In genomic region chr20:57211406-57211805, GRCh38 we compare ENCODE assay signal across 17 cellular contexts. TPM values are rescaled to one million over a fixed set of nuclear protein-coding genes. Genes with fewer than 3 reads are reported as not detected.
DNase-seq lines count a peak whose midpoint lies in the region; ATAC-seq and TF ChIP-seq lines count a peak whose summit lies in the region.
"Had no signal": no experiment of that assay in that cellular context is flagged by ENCODE, and none has a peak within 500 bp of the region (broad histone marks: within the 10 kb centered on the region; RNA-seq: fewer than 3 reads in every experiment).

No MANE protein-coding gene starts in this region.

- H3K18ac ChIP-seq in H9 (ENCODE audit: insufficient read length, low read depth, low read length) (no peak overlapping the region), neuronal stem cell (ENCODE audit: low read length) (peak overlapping the region; percentile 8)

- no peak for ATAC-seq in foreskin keratinocyte

- H3K23me2 ChIP-seq in H9 (ENCODE audit: insufficient read length, low read depth, low read length, poor library complexity, severe bottlenecking) = no peaks in the 10 kb centered on the region

- H3K4ac ChIP-seq in H9 (ENCODE audit: low read depth, low read length) (no peak overlapping the region), neuronal stem cell (ENCODE audit: low read length) (no peak overlapping the region)

- H3K4me3 Mint-ChIP-seq in H9 = no peak overlapping the region; a peak in 2 of 5 replicates
- H3K4me3 Mint-ChIP-seq: CD8-positive, alpha-beta memory T cell had no signal

- H4K8ac ChIP-seq in H9 (replicated peaks; ENCODE audit: insufficient read length, low read depth, low read length) (no peak overlapping the region), neuronal stem cell (ENCODE audit: low read depth, low read length) (no peak overlapping the region)

- in situ Hi-C loops in HAP-1 (cut with MboI; ENCODE audit: low sequenced_read_pairs) = no loop called here

- intact Hi-C loops in A673 (cut with micrococcal nuclease; ENCODE audit: unreplicated experiment) = no loop called here

- H3K79me1 ChIP-seq in H9 (ENCODE audit: insufficient read depth, low read depth, low read length, poor library complexity, severe bottlenecking) = no peaks in the 10 kb centered on the region
- H3K79me1 ChIP-seq in neuronal stem cell (ENCODE audit: low read depth, low read length) = no peaks in the 10 kb centered on the region

- H3K4me3 ChIP-seq in neuronal stem cell (ENCODE audit: low read length in 2 of 2) (no peak overlapping the region), A673 (ENCODE audit: low read depth, low read length, poor library complexity, severe bottlenecking) (no peak overlapping the region), HAP-1 (no peak overlapping the region)
- H3K4me3 ChIP-seq: BLaER1 treated with 17β-estradiol and CSF1 and Interleukin-3, amounts not matched to agents 10 nM and 100 nM; SK-N-MC had no signal

- H2BK20ac ChIP-seq in H9 (ENCODE audit: low read depth, low read length, poor library complexity, severe bottlenecking) = no peak overlapping the region

- H3K4me2 ChIP-seq in H9 (ENCODE audit: insufficient read depth, insufficient read length, low read length) (no peak overlapping the region), neuronal stem cell (ENCODE audit: insufficient read depth, low read length, poor library complexity, severe bottlenecking) (peak overlapping the region; percentile 21)

- H2BK120ac ChIP-seq in H9 (ENCODE audit: low read depth, low read length, poor library complexity, severe bottlenecking) (no peak overlapping the region), neuronal stem cell (ENCODE audit: low read depth, low read length) (no peak overlapping the region)

- H2BK12ac ChIP-seq in H9 (ENCODE audit: insufficient read length, low read depth, low read length) (no peak overlapping the region), neuronal stem cell (ENCODE audit: low read length) (no peak overlapping the region)

- no peak overlapping the region for H3K56ac ChIP-seq in H9 (ENCODE audit: insufficient read length, low read depth, low read length)

- no TSS peak for BruUV-seq in A673 (replicated peaks; lab: Mats Ljungman, UMichigan)

- H2BK15ac ChIP-seq in H9 (ENCODE audit: low read depth, low read length) (no peak overlapping the region), neuronal stem cell (ENCODE audit: low read length) (no peak overlapping the region)

- POLR2A ChIA-PET in A673 (lab: Charles Lee; ENCODE audit: low non-redundant PET) = no interaction called here

- CTCF ChIA-PET in A673 (lab: Charles Lee) = no interaction called here

- H2BK5ac ChIP-seq in H9 (ENCODE audit: insufficient read length, low read length) = no peak overlapping the region
- H2BK5ac ChIP-seq in neuronal stem cell (ENCODE audit: low read length) = no peak overlapping the region

- H2AFZ ChIP-seq in H9 (ENCODE audit: low read length) (no peak overlapping the region), neuronal stem cell (ENCODE audit: low read length) (no peak overlapping the region)

- peaks cover 2 to 9% (median 7%) of the 10 kb centered on the region in 3 experiments; a peak in 5 of 7 replicates for H3K36me3 Mint-ChIP-seq in H9 (ENCODE audit: insufficient read depth in 1 of 3, low read depth in 3 of 3)
- H3K36me3 Mint-ChIP-seq: CD8-positive, alpha-beta memory T cell had no signal

- no peak for DNase-seq in H9
- peak; percentile 67 for DNase-seq in NCI-H82 (lab: John Stamatoyannopoulos, UW)
- DNase-seq in foreskin keratinocyte = no peak
- no peak for DNase-seq in neuronal stem cell (ENCODE audit: low spot score)
- no peak for DNase-seq in A673 (ENCODE audit: low spot score)
- no peak for DNase-seq in midbrain (lab: John Stamatoyannopoulos, UW)
- no peak for DNase-seq in HAP-1 (ENCODE audit: low spot score in 2 of 2)
- DNase-seq in NCI-H345 (lab: John Stamatoyannopoulos, UW) = no peak
- DNase-seq: CD8-positive, alpha-beta memory T cell; HCEC 1CT; IMR-90; NCI-H1436; NCI-H2081; OCI-M1; Right ventricle myocardium superior had no signal

- H3K4me1 ChIP-seq in H9 (ENCODE audit: insufficient read depth, low read length) (peaks cover 4% of the 10 kb centered on the region; the same call in 1 of the 2 replicates), foreskin keratinocyte (no peaks in the 10 kb centered on the region), neuronal stem cell (ENCODE audit: control insufficient read depth in 2 of 2, insufficient read depth in 1 of 2, low read depth in 1 of 2, low read length in 2 of 2) (peaks cover 17 to 23% of the 10 kb centered on the region in 2 donors), A673 (ENCODE audit: insufficient read depth, low read length, poor library complexity, severe bottlenecking) (no peaks in the 10 kb centered on the region), HAP-1 (no peaks in the 10 kb centered on the region)

- no CpG with 5 or more reads among the region's 2 CpGs for WGBS in H9 (ENCODE audit: extremely low coverage, insufficient read length, low lambda C conversion rate)
- WGBS in neuronal stem cell (ENCODE audit: extremely low coverage in 2 of 2, insufficient read length in 2 of 2, insufficient replicate concordance in 1 of 2), 2 donors = no CpG with 5 or more reads among the region's 2 CpGs

- peaks cover 28 to 41% of the 10 kb centered on the region in 2 experiments for H3K4me1 Mint-ChIP-seq in H9
- H3K4me1 Mint-ChIP-seq: CD8-positive, alpha-beta memory T cell had no signal

- H3K9ac ChIP-seq in H9 (ENCODE audit: extremely low read depth, insufficient read length, low read length) (no peak overlapping the region), neuronal stem cell (ENCODE audit: low read depth, low read length, poor library complexity) (no peak overlapping the region)
- H3K9ac ChIP-seq: BLaER1 treated with 17β-estradiol and CSF1 and Interleukin-3, amounts not matched to agents 10 nM and 100 nM had no signal

- H3K14ac ChIP-seq in H9 (ENCODE audit: insufficient read depth, low read length) (peak overlapping the region; percentile 28; the same call in 1 of the 2 replicates), neuronal stem cell (ENCODE audit: low read length) (no peak overlapping the region)

- H3K9me3 Mint-ChIP-seq in H9 = peaks cover 7 to 8% of the 10 kb centered on the region in 2 experiments

- H3K79me2 ChIP-seq in H9 (ENCODE audit: insufficient read depth, low read length) = no peaks in the 10 kb centered on the region

- H3K27me3 Mint-ChIP-seq in H9 (ENCODE audit: low read depth) = peaks cover 21% of the 10 kb centered on the region

- TF ChIP-seq CTCF in H9 (conservative IDR thresholded peaks at IDR 0.05) (no peak), foreskin keratinocyte (conservative IDR thresholded peaks at IDR 0.05) (no peak), A673 (conservative IDR thresholded peaks at IDR 0.05; ENCODE audit: low read depth, low read length) (no peak)

- H2AK5ac ChIP-seq in H9 (ENCODE audit: insufficient read length, low read length) (no peak overlapping the region), neuronal stem cell (ENCODE audit: low read depth, low read length) (peak overlapping the region; percentile 34)

- H3K27ac Mint-ChIP-seq in H9 = peak overlapping the region in 2 of 3 experiments; percentile 94 to 95; a peak in 4 of 7 replicates
- H3K27ac Mint-ChIP-seq: CD8-positive, alpha-beta memory T cell had no signal

- H3K36me3 ChIP-seq in neuronal stem cell (replicated peaks in 1 of 2; ENCODE audit: control insufficient read depth in 2 of 2, insufficient read depth in 2 of 2, low read length in 2 of 2) (peaks cover 0 to 34% of the 10 kb centered on the region in 2 donors), A673 (ENCODE audit: insufficient read depth, low read length, poor library complexity, severe bottlenecking) (no peaks in the 10 kb centered on the region), HAP-1 (replicated peaks) (no peaks in the 10 kb centered on the region)
- H3K36me3 ChIP-seq: BLaER1 treated with 17β-estradiol and CSF1 and Interleukin-3, amounts not matched to agents 10 nM and 100 nM had no signal

- H3K23ac ChIP-seq in H9 (ENCODE audit: insufficient read length, low read depth, low read length) (no peak overlapping the region), neuronal stem cell (ENCODE audit: low read depth, low read length, poor library complexity) (no peak overlapping the region)

- H4K91ac ChIP-seq in H9 (ENCODE audit: insufficient read length, low read depth, low read length) (no peak overlapping the region), neuronal stem cell (ENCODE audit: low read depth, low read length, poor library complexity) (no peak overlapping the region)

- H3K9me3 ChIP-seq in H9 (ENCODE audit: control insufficient read depth, low read depth, low read length) = no peaks in the 10 kb centered on the region
- H3K9me3 ChIP-seq in neuronal stem cell (replicated peaks in 1 of 2; ENCODE audit: control insufficient read depth in 2 of 2, insufficient read depth in 1 of 2, low read depth in 1 of 2, low read length in 2 of 2) = peaks cover 0 to 2% of the 10 kb centered on the region in 2 donors
- H3K9me3 ChIP-seq in A673 (ENCODE audit: low read depth, low read length, poor library complexity, severe bottlenecking) = no peaks in the 10 kb centered on the region
- no peaks in the 10 kb centered on the region for H3K9me3 ChIP-seq in HAP-1

- H4K5ac ChIP-seq in H9 (ENCODE audit: insufficient read length, low read depth, low read length) = no peak overlapping the region

- H3K27ac ChIP-seq in H9 (ENCODE audit: insufficient read length, low read depth, low read length) (no peak overlapping the region), foreskin keratinocyte (peak overlapping the region; percentile 70), neuronal stem cell (replicated peaks; ENCODE audit: low read length) (peak overlapping the region; percentile 17), A673 (ENCODE audit: low read depth, low read length, poor library complexity, severe bottlenecking) (no peak overlapping the region)
- H3K27ac ChIP-seq: BLaER1 treated with 17β-estradiol and CSF1 and Interleukin-3, amounts not matched to agents 10 nM and 100 nM; SK-N-MC had no signal

- H3K27me3 ChIP-seq in H9 (ENCODE audit: insufficient read depth, low read length) = no peaks in the 10 kb centered on the region
- H3K27me3 ChIP-seq in foreskin keratinocyte = peaks cover 43% of the 10 kb centered on the region
- H3K27me3 ChIP-seq in neuronal stem cell (ENCODE audit: control insufficient read depth in 3 of 3, insufficient read depth in 3 of 3, low read depth in 1 of 3, low read length in 3 of 3) = peaks cover 0 to 2% (median 0%) of the 10 kb centered on the region in 3 experiments
- no peaks in the 10 kb centered on the region for H3K27me3 ChIP-seq in A673 (replicated peaks; ENCODE audit: insufficient read depth, low read depth, low read length, poor library complexity)
- H3K27me3 ChIP-seq in HAP-1 (ENCODE audit: low read depth) = no peaks in the 10 kb centered on the region

- no peak overlapping the region for H3T11ph ChIP-seq in H9 (ENCODE audit: low read length)

- H4K20me1 ChIP-seq in H9 (ENCODE audit: control insufficient read depth, insufficient read depth, insufficient read length) = no peaks in the 10 kb centered on the region

RNA-seq across cellular contexts. Expression of gene BMP7, which starts 55.0 kb away (rescaled TPM):
- total RNA-seq in H9 (2021) = 17.7 and 19.6 TPM in 2 replicates
- total RNA-seq in foreskin keratinocyte = not detected in 2 replicates
- not detected in 2 replicates for polyA plus RNA-seq in foreskin keratinocyte
- polyA plus RNA-seq in neuronal stem cell (2013, experiment 1 of 2) = 17.6 TPM
- polyA plus RNA-seq in neuronal stem cell (2013, experiment 2 of 2) = 17.7 TPM
- total RNA-seq in A673 (2021) = 7.5 and 18.9 TPM in 2 replicates
- total RNA-seq: CD8-positive, alpha-beta memory T cell; IMR-90 had no signal
- polyA plus RNA-seq: CD8-positive, alpha-beta memory T cell; IMR-90 had no signal

Comparison
In these comparisons a context has a peak if more than half of its experiments do, and no peak if none do; other contexts are left out.
1. H3K27ac ChIP-seq: peak in foreskin keratinocyte (single experiment) and neuronal stem cell (single experiment); none in H9 (single experiment) and A673 (single experiment).